ENCODE assay signal across 1 cellular context in genomic region chr17:21321744-21322191, GRCh38. TPM values are rescaled to one million over a fixed set of nuclear protein-coding genes. Genes with fewer than 3 reads are reported as not detected.
"Had no signal": no experiment of that assay in that cellular context is flagged by ENCODE, and none has a peak within 500 bp of the region (broad histone marks: within the 10 kb centered on the region; RNA-seq: fewer than 3 reads in every experiment).

No MANE protein-coding gene starts in this region.

RNA-seq across cellular contexts. Expression of gene KCNJ12, which starts 54.4 kb away (rescaled TPM):
- total RNA-seq: mammary epithelial cell had no signal
